8 cellular contexts compared by ENCODE assay signal in the genomic region with DNA sequence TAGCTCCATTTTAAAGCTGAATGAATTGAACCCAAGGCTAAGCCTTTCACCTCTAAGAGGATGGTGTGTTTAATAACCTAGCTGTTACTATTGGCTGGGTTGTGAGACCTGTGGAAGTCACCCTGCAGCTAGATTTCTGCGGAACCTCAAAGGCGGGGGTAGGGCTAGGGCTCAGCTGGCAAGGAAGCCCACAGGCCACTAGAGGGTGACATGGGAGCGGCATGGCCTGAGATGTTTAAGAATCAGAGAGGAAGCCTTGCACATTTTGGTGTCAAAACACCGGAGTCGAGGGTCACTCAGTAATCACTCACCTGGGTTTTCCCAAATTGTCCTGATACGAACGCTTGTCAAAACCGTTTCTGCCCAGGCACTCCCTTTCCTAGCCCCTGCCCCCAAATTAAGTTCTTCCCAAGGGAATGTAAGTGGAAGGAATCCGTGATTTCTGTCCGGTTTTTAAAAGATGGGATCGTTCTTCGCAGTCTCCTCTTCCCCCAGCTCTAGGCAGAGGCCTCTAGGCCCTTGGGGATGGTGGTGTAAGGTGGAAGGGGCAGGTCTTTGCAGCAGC. TPM values are rescaled to one million over a fixed set of nuclear protein-coding genes. Genes with fewer than 3 reads are reported as not detected.
DNase-seq lines count a peak whose midpoint lies in the region; ATAC-seq, FAIRE-seq and TF ChIP-seq lines count a peak whose summit lies in the region.

No MANE protein-coding gene starts in this region.

- ATAC-seq in right lobe of liver (peak; percentile 40 to 59 (median 52)), GM18519 (IDR thresholded peaks at IDR 0.05; ENCODE audit: low FRiP score, unreplicated experiment) (no peak)

- H3K27ac ChIP-seq in astrocyte (ENCODE audit: low read depth, low read length) (no peak overlapping the region), right lobe of liver (no peak overlapping the region)

- H2AFZ ChIP-seq in astrocyte (ENCODE audit: low read depth, low read length) = no peak overlapping the region

- H3K36me3 ChIP-seq in astrocyte (ENCODE audit: insufficient read depth, low read length) = no peaks in the 10 kb centered on the region
- no peaks in the 10 kb centered on the region for H3K36me3 ChIP-seq in right lobe of liver

- H3K4me1 ChIP-seq in astrocyte (ENCODE audit: insufficient read depth, low read length) = peaks cover 14% of the 10 kb centered on the region
- peaks cover 0 to 15% (median 3%) of the 10 kb centered on the region in 4 donors for H3K4me1 ChIP-seq in right lobe of liver

- no peaks in the 10 kb centered on the region for H4K20me1 ChIP-seq in astrocyte (ENCODE audit: insufficient read depth, low read length)

- WGBS in right lobe of liver (ENCODE audit: insufficient coverage, low coverage, low lambda C conversion rate, missing lambda C conversion rate) = 31% methylated on average over 9 of the region's 12 CpGs

- peaks cover 5% of the 10 kb centered on the region for H3K27me3 ChIP-seq in astrocyte (ENCODE audit: insufficient read depth, low read length)
- no peaks in the 10 kb centered on the region for H3K27me3 ChIP-seq in right lobe of liver

- H3K79me2 ChIP-seq in astrocyte (ENCODE audit: insufficient read depth, low read length) = peaks cover 29% of the 10 kb centered on the region

- no peak for FAIRE-seq in astrocyte (lab: Jason Lieb, UNC)

- H3K36me3 Mint-ChIP-seq in CD14-positive monocyte (no peaks in the 10 kb centered on the region), HFFc6 (ENCODE audit: low read depth) (no peaks in the 10 kb centered on the region), astrocyte (ENCODE audit: low read depth, unreplicated experiment) (peaks cover 6% of the 10 kb centered on the region)

- peaks cover 0 to 2% (median 1%) of the 10 kb centered on the region in 3 donors for H3K27me3 Mint-ChIP-seq in CD14-positive monocyte (ENCODE audit: low read depth in 3 of 3)
- H3K27me3 Mint-ChIP-seq in HFFc6 (ENCODE audit: insufficient read depth) = peaks cover 1% of the 10 kb centered on the region
- peaks cover 13% of the 10 kb centered on the region for H3K27me3 Mint-ChIP-seq in astrocyte (ENCODE audit: low read depth, unreplicated experiment)

- H3K27ac Mint-ChIP-seq in CD14-positive monocyte (peak overlapping the region in 2 of 7 donors; percentile 5 to 33), HFFc6 (no peak overlapping the region), astrocyte (ENCODE audit: unreplicated experiment) (no peak overlapping the region)

- H3K4me2 ChIP-seq in astrocyte (ENCODE audit: low read length) = no peak overlapping the region

- H3K9me3 ChIP-seq in astrocyte (ENCODE audit: insufficient read depth, low read depth, low read length) (no peaks in the 10 kb centered on the region), right lobe of liver (no peaks in the 10 kb centered on the region)

- TF ChIP-seq POLR2A in right lobe of liver (IDR thresholded peaks at IDR 0.05) = no peak

- no peaks in the 10 kb centered on the region for H3K9me3 Mint-ChIP-seq in CD14-positive monocyte
- no peaks in the 10 kb centered on the region for H3K9me3 Mint-ChIP-seq in HFFc6
- peaks cover 6% of the 10 kb centered on the region for H3K9me3 Mint-ChIP-seq in astrocyte (ENCODE audit: unreplicated experiment)

- intact Hi-C loops in CD14-positive monocyte (cut with micrococcal nuclease) (loop anchor here in 1 of 2 donors (5.0 kb wide), 1 partner anchor 258 kb away; no protein-coding TSS in a partner anchor), right lobe of liver (cut with DNase I) (no loop called here)

- H3K4me1 Mint-ChIP-seq in CD14-positive monocyte = peaks cover 42% of the 10 kb centered on the region
- peaks cover 22% of the 10 kb centered on the region for H3K4me1 Mint-ChIP-seq in HFFc6 (ENCODE audit: low read depth)
- peaks cover 14% of the 10 kb centered on the region for H3K4me1 Mint-ChIP-seq in astrocyte (ENCODE audit: low read depth, unreplicated experiment)

- H3K9ac ChIP-seq in astrocyte (ENCODE audit: low read length) = no peak overlapping the region

- peak; percentile 77 for TF ChIP-seq CTCF in CD14-positive monocyte (IDR thresholded peaks at IDR 0.05)
- TF ChIP-seq CTCF in HFFc6 (IDR thresholded peaks at IDR 0.05) = peak; percentile 63
- TF ChIP-seq CTCF in astrocyte (IDR thresholded peaks at IDR 0.05; ENCODE audit: insufficient read depth, low read depth, low read length) = peak; percentile 39
- TF ChIP-seq CTCF in right lobe of liver (IDR thresholded peaks at IDR 0.05) = peak; percentile 41 to 75 (median 64)

- DNase-seq in CD14-positive monocyte (ENCODE audit: low spot score) = peak; percentile 71
- DNase-seq in HFFc6 = no peak
- peak in 4 of 5 donors; percentile 30 to 68 (median 42) for DNase-seq in T-helper 1 cell
- DNase-seq in astrocyte (ENCODE audit: low read depth) = no peak
- DNase-seq in right lobe of liver = peak; percentile 67 to 69 (median 68)
- peak; percentile 39 to 50 for DNase-seq in stimulated activated CD8-positive, alpha-beta memory T cell treated with anti-CD3 and anti-CD28 coated beads, Interleukin-7, amount 100 ng/mL, for 4 hours (ENCODE audit: low read depth in 2 of 2)
- DNase-seq in NCI-H345 (lab: John Stamatoyannopoulos, UW) = no peak

- H3K4me3 Mint-ChIP-seq in CD14-positive monocyte (no peak overlapping the region), HFFc6 (no peak overlapping the region), astrocyte (ENCODE audit: unreplicated experiment) (no peak overlapping the region)

- H3K4me3 ChIP-seq in astrocyte (ENCODE audit: insufficient read depth, low read depth, low read length) (no peak overlapping the region), right lobe of liver (no peak overlapping the region)

RNA-seq across cellular contexts. Expression of a gene that starts 3.8 kb away (rescaled TPM):
- polyA plus RNA-seq in CD14-positive monocyte = 10 to 100 TPM; 21.9 to 25.6 TPM
- 10 to 100 TPM; 37.5 to 47.1 (median 45.1) TPM for total RNA-seq in HFFc6 (2021; fragmentation: NEBNext Ultra II Directional; extraction: Animal tissue kit (Norgen Biotek cat#: 25700))
- total RNA-seq in astrocyte (32.4 and 33.3 TPM in 2 replicates), right lobe of liver (10 to 100 TPM; 28.5 to 36.9 (median 28.9) TPM)

Comparison
In these comparisons a context has a peak if more than half of its experiments do, and no peak if none do; other contexts are left out.
1. DNase-seq: peak in CD14-positive monocyte (single experiment), T-helper 1 cell (4 of 5), right lobe of liver (3 of 3) and stimulated activated CD8-positive, alpha-beta memory T cell treated with anti-CD3 and anti-CD28 coated beads, Interleukin-7, amount 100 ng/mL, for 4 hours (2 of 2); none in HFFc6 (single experiment), astrocyte (single experiment) and NCI-H345 (single experiment).
2. Peak in every context shown above with its lines, with median percentiles within 50 percentile points of each other: CTCF ChIP-seq.